Comparison of ENCODE assay signal across 8 cellular contexts in genomic region chr17:44503080-44503842, GRCh38. TPM values are rescaled to one million over a fixed set of nuclear protein-coding genes. Genes with fewer than 3 reads are reported as not detected.
DNase-seq lines count a peak whose midpoint lies in the region; ATAC-seq, FAIRE-seq and TF ChIP-seq lines count a peak whose summit lies in the region.

Gene GPATCH8, minus strand, starts transcription at chr17:44503406. Its CDS starts 36 bp downstream, at chr17:44503370.

- DNase-seq in AG04449 (ENCODE audit: low read depth, low spot score) (peak; percentile 52), NCI-H2227 (lab: John Stamatoyannopoulos, UW; ENCODE audit: unreplicated experiment) (peak; percentile 98), WERI-Rb-1 (peak; percentile 99), breast epithelium (ENCODE audit: low spot score in 2 of 2) (peak; percentile 85 to 87), iPS-NIHi11 (ENCODE audit: low spot score) (peak; percentile 99), small intestine (peak; percentile 94)

- no peak for FAIRE-seq in small intestine (lab: Jason Lieb, UNC)

- H3K9me3 ChIP-seq in WERI-Rb-1 (ENCODE audit: severe bottlenecking) = no peaks in the 10 kb centered on the region
- no peaks in the 10 kb centered on the region for H3K9me3 ChIP-seq in breast epithelium
- H3K9me3 ChIP-seq in small intestine (ENCODE audit: control insufficient read depth, low read depth) = no peaks in the 10 kb centered on the region

- H3K36me3 ChIP-seq in WERI-Rb-1 (peaks cover 12% of the 10 kb centered on the region), breast epithelium (no peaks in the 10 kb centered on the region), small intestine (ENCODE audit: control insufficient read depth in 2 of 2, insufficient read depth in 2 of 2, low read length in 2 of 2) (no peaks in the 10 kb centered on the region)

- TF ChIP-seq CTCF in AG04449 (IDR thresholded peaks at IDR 0.05; ENCODE audit: insufficient read depth, low read length, missing control alignments) (no peak), WERI-Rb-1 (IDR thresholded peaks at IDR 0.05; ENCODE audit: low read depth, low read length) (no peak), breast epithelium (IDR thresholded peaks at IDR 0.05) (no peak)

- intact Hi-C loops in breast epithelium (cut with DNase I; ENCODE audit: low total_unique reads) = no loop called here

- peaks cover 0 to 12% of the 10 kb centered on the region in 2 donors for H3K4me1 ChIP-seq in breast epithelium
- peaks cover 2 to 4% of the 10 kb centered on the region in 2 donors for H3K4me1 ChIP-seq in small intestine (ENCODE audit: control insufficient read depth in 2 of 2, insufficient read depth in 1 of 2, low read depth in 1 of 2, low read length in 1 of 2)

- POLR2A ChIA-PET in AG04449 (lab: Yijun Ruan, JAX) = interaction anchor here (0.7 kb wide), 1 partner anchor 11 kb away, joined by 3 read pairs; no protein-coding TSS in a partner anchor

- H3K27me3 ChIP-seq in WERI-Rb-1 (ENCODE audit: insufficient read depth, low read depth, severe bottlenecking) = no peaks in the 10 kb centered on the region
- no peaks in the 10 kb centered on the region for H3K27me3 ChIP-seq in breast epithelium
- H3K27me3 ChIP-seq in small intestine (ENCODE audit: control insufficient read depth in 2 of 2, insufficient read depth in 2 of 2, low read length in 2 of 2) = no peaks in the 10 kb centered on the region

- peak; percentile 71 for TF ChIP-seq POLR2A in breast epithelium (IDR thresholded peaks at IDR 0.05)

- ATAC-seq in GM18907 (IDR thresholded peaks at IDR 0.05; ENCODE audit: unreplicated experiment) (peak; percentile 85), HG03139 (IDR thresholded peaks at IDR 0.05; ENCODE audit: unreplicated experiment) (peak; percentile 86)

- H3K4me3 ChIP-seq in AG04449 (ENCODE audit: low read depth, low read length) (peak within 1 kb of the TSS; percentile 88), WERI-Rb-1 (ENCODE audit: low read depth, low read length) (peak within 1 kb of the TSS; percentile 85), breast epithelium (peak within 1 kb of the TSS; percentile 85 to 89 (median 86)), small intestine (ENCODE audit: low read depth in 1 of 2, low read length in 2 of 2) (peak within 1 kb of the TSS; percentile 91 to 96)

- CTCF ChIA-PET in AG04449 (lab: Yijun Ruan, JAX) = interaction anchor here (0.9 to 4.9 kb wide), 5 partner anchors 8 to 31 kb away, joined by 3 to 17 read pairs (median 4); no protein-coding TSS in a partner anchor

- H3K27ac ChIP-seq in WERI-Rb-1 (peak within 1 kb of the TSS; percentile 97), breast epithelium (peak within 1 kb of the TSS; percentile 90 to 92), small intestine (ENCODE audit: low read depth in 1 of 2, low read length in 1 of 2) (peak within 1 kb of the TSS; percentile 94 to 99)

- 1% methylated on average over 55 to 73 of the region's 73 CpGs for WGBS in small intestine, 3 donors

RNA-seq across cellular contexts. Expression of gene GPATCH8, which starts in this region (rescaled TPM):
- 10 to 100 TPM; 36.8 to 62.5 (median 51.5) TPM for total RNA-seq in breast epithelium
- polyA plus RNA-seq in small intestine = 10 to 100 TPM in 1 of 3 donors, 1 to 10 TPM in 2; 7.3 to 12.8 (median 8.5) TPM

Comparison
In these comparisons a context has a peak if more than half of its experiments do, and no peak if none do; other contexts are left out.
1. Peak in every context shown above with its lines: DNase-seq, ATAC-seq, H3K4me3 ChIP-seq and H3K27ac ChIP-seq.